ENCODE assay signal across 17 cellular contexts in the genomic region with DNA sequence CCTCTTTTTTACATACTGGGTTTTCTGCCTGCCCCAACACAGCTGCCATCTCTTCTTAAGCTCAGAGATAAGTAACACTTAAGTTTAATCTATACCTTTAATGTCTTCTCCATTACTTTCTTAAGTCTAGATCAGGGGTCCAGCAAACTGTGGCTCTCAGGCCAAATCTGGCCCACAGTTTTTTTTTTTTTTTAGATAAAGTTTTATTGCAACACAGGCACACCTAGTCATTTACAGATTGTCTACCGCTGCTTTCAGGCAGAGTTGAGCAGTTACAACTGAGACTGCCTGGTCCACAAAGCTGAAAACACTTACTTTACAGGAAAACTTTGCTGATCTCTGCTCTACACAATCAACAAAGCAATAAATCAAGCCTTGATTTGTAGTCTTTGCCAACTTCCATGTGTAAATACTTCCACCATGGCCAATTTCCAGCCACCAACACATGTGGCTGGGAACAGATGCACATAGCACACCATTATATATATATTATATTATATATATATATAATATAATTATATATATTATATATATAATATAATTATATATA. TPM values are rescaled to one million over a fixed set of nuclear protein-coding genes. Genes with fewer than 3 reads are reported as not detected.
DNase-seq lines count a peak whose midpoint lies in the region; ATAC-seq, FAIRE-seq and TF ChIP-seq lines count a peak whose summit lies in the region.
"Had no signal": no experiment of that assay in that cellular context is flagged by ENCODE, and none has a peak within 500 bp of the region (broad histone marks: within the 10 kb centered on the region; RNA-seq: fewer than 3 reads in every experiment).

No MANE protein-coding gene starts in this region.

- no peak overlapping the region for H3K4me2 ChIP-seq in GM12878 (ENCODE audit: control insufficient read depth, insufficient read depth)

- TF ChIP-seq POLR2A in GM12878 (IDR thresholded peaks at IDR 0.05; ENCODE audit: low read depth, low read length), result no peak

- WGBS in GM12878 (ENCODE audit: insufficient coverage, insufficient replicate concordance, low lambda C conversion rate, missing lambda C conversion rate), result 71% methylated on average over 1 of the region's 1 CpG

- no peak for TF ChIP-seq RAD21 in GM12878 (IDR thresholded peaks at IDR 0.05; ENCODE audit: insufficient read depth, low read depth, low read length)

- ATAC-seq in GM12878, result no peak
- ATAC-seq in stimulated activated effector memory CD8-positive, alpha-beta T cell treated with anti-CD3 and anti-CD28 coated beads, Interleukin-12 subunit alpha, Interleukin-12 subunit beta, amount 100 ng/mL, for 72 hours, result no peak
- ATAC-seq in HG03520 (IDR thresholded peaks at IDR 0.05; ENCODE audit: unreplicated experiment), result no peak
- ATAC-seq: upper lobe of right lung had no signal

- no peaks in the 10 kb centered on the region for H3K9me3 ChIP-seq in GM12878 (replicated peaks; ENCODE audit: control insufficient read depth, insufficient read depth, low read length)
- H3K9me3 ChIP-seq: left ventricle myocardium inferior, upper lobe of right lung had no signal

- POLR2A ChIA-PET in GM12878 (lab: Charles Lee), result no interaction called here

- TF ChIP-seq CTCF in HFFc6 (IDR thresholded peaks at IDR 0.05), result no peak
- no peak for TF ChIP-seq CTCF in GM12878 (IDR thresholded peaks at IDR 0.05 in 2 of 3, conservative IDR thresholded peaks at IDR 0.05 in 1 of 3; ENCODE audit: control insufficient read depth in 2 of 3, extremely low read depth in 1 of 3, insufficient read depth in 1 of 3, low read depth in 3 of 3, low read length in 3 of 3)

- H3K4me1 ChIP-seq in GM12878 (ENCODE audit: control insufficient read depth, insufficient read depth, low read length), result peaks cover 36% of the 10 kb centered on the region

- H3K9ac ChIP-seq in GM12878 (ENCODE audit: control insufficient read depth, insufficient read depth, low read length), result no peak overlapping the region

- DNase-seq in NCI-H2029 treated with DMSO at 0.1 percent for 48 hours (lab: John Stamatoyannopoulos, UW), result peak; percentile 52
- DNase-seq in NCI-H2029 (lab: John Stamatoyannopoulos, UW), result no peak
- peak; percentile 46 for DNase-seq in HFFc6
- DNase-seq in GM12878 (ENCODE audit: low read depth, low spot score), result no peak
- DNase-seq in lung microvascular endothelial cell (ENCODE audit: low read depth in 2 of 2), result peak; percentile 49 to 80
- no peak for DNase-seq in stimulated activated effector memory CD8-positive, alpha-beta T cell treated with anti-CD3 and anti-CD28 coated beads, Interleukin-12 subunit alpha, Interleukin-12 subunit beta, amount 100 ng/mL, for 72 hours (ENCODE audit: low spot score in 2 of 2)
- no peak for DNase-seq in NCI-H187 (lab: John Stamatoyannopoulos, UW)
- DNase-seq: activated naive CD4-positive, alpha-beta T cell treated with anti-CD3 and anti-CD28 coated beads, Interleukin-2, amount 10 ng/mL, durations not matched to agents 7 days and 5 days; CD4-positive, CD25-positive, alpha-beta regulatory T cell; left ventricle myocardium inferior; posterior cingulate gyrus; stimulated activated naive CD4-positive, alpha-beta T cell treated with Interleukin-2 at 50 U/mL for 16 hours had no signal

- intact Hi-C loops in GM12878 (cut with micrococcal nuclease; ENCODE audit: unreplicated experiment), result no loop called here

- SMC1A ChIA-PET in GM12878 (lab: Charles Lee; ENCODE audit: uncharacterized antibody, unreplicated experiment), result interaction anchor here (1.1 to 2.1 kb wide), 3 partner anchors 10 to 82 kb away, joined by 3 to 7 read pairs (median 4); no protein-coding TSS in a partner anchor

- H3K36me3 Mint-ChIP-seq in HFFc6 (ENCODE audit: low read depth), result no peaks in the 10 kb centered on the region
- no peaks in the 10 kb centered on the region for H3K36me3 Mint-ChIP-seq in stimulated activated effector memory CD8-positive, alpha-beta T cell treated with anti-CD3 and anti-CD28 coated beads, Interleukin-12 subunit alpha, Interleukin-12 subunit beta, amount 100 ng/mL, for 72 hours
- H3K36me3 Mint-ChIP-seq: activated naive CD4-positive, alpha-beta T cell treated with anti-CD3 and anti-CD28 coated beads, Interleukin-2, amount 10 ng/mL, durations not matched to agents 7 days and 5 days had no signal

- no peak for FAIRE-seq in GM12878 (lab: Jason Lieb, UNC)

- TF ChIP-seq EP300 in GM12878 (IDR thresholded peaks at IDR 0.05; ENCODE audit: borderline replicate concordance in 1 of 2, control insufficient read depth in 1 of 2, low read depth in 2 of 2, low read length in 2 of 2), result no peak

- H3K27me3 ChIP-seq in GM12878 (replicated peaks in 1 of 2; ENCODE audit: control insufficient read depth in 2 of 2, insufficient read depth in 2 of 2, low read length in 1 of 2), result no peaks in the 10 kb centered on the region
- H3K27me3 ChIP-seq: upper lobe of right lung had no signal

- H2AFZ ChIP-seq in GM12878 (ENCODE audit: control insufficient read depth, low read depth, low read length), result no peak overlapping the region

- H3K27ac ChIP-seq in GM12878 (ENCODE audit: control insufficient read depth, insufficient read depth), result no peak overlapping the region
- H3K27ac ChIP-seq: HL-60, left ventricle myocardium inferior, upper lobe of right lung had no signal

- no peak overlapping the region for H3K4me3 Mint-ChIP-seq in HFFc6
- H3K4me3 Mint-ChIP-seq in stimulated activated effector memory CD8-positive, alpha-beta T cell treated with anti-CD3 and anti-CD28 coated beads, Interleukin-12 subunit alpha, Interleukin-12 subunit beta, amount 100 ng/mL, for 72 hours, result no peak overlapping the region
- H3K4me3 Mint-ChIP-seq: activated CD4-positive, alpha-beta T cell treated with anti-CD3 and anti-CD28 coated beads for 36 hours; activated naive CD4-positive, alpha-beta T cell treated with anti-CD3 and anti-CD28 coated beads, Interleukin-2, amount 10 ng/mL, durations not matched to agents 7 days and 5 days; CD4-positive, CD25-positive, alpha-beta regulatory T cell; dendritic cell treated with granulocyte-macrophage colony-stimulating factor and Interleukin-4, amounts not matched to agents 40 ng/mL and 50 ng/mL, for 4 days had no signal

- in situ Hi-C loops in GM12878 (cut with MboI), result no loop called here

- H3K27ac Mint-ChIP-seq in HFFc6, result no peak overlapping the region
- H3K27ac Mint-ChIP-seq in stimulated activated effector memory CD8-positive, alpha-beta T cell treated with anti-CD3 and anti-CD28 coated beads, Interleukin-12 subunit alpha, Interleukin-12 subunit beta, amount 100 ng/mL, for 72 hours, result no peak overlapping the region
- H3K27ac Mint-ChIP-seq: activated CD4-positive, alpha-beta T cell treated with anti-CD3 and anti-CD28 coated beads for 36 hours; activated naive CD4-positive, alpha-beta T cell treated with anti-CD3 and anti-CD28 coated beads, Interleukin-2, amount 10 ng/mL, durations not matched to agents 7 days and 5 days; dendritic cell treated with granulocyte-macrophage colony-stimulating factor and Interleukin-4, amounts not matched to agents 40 ng/mL and 50 ng/mL, for 4 days had no signal

- CTCF ChIA-PET in GM12878 (lab: Yijun Ruan, JAX), result interaction anchor here (0.6 to 7.9 kb wide), 7 partner anchors 14 to 705 kb away, joined by 3 to 46 read pairs (median 3); no protein-coding TSS in a partner anchor

- RAD21 ChIA-PET in GM12878 (lab: Charles Lee; ENCODE audit: unreplicated experiment), result interaction anchor here (0.6 to 3.5 kb wide), 5 partner anchors 10 to 375 kb away, joined by 3 to 14 read pairs (median 4); a partner anchor contains a TSS

- no peak overlapping the region for H3K4me3 ChIP-seq in GM12878
- H3K4me3 ChIP-seq: left ventricle myocardium inferior, upper lobe of right lung had no signal

- no peaks in the 10 kb centered on the region; the same call in 1 of the 2 replicates for H4K20me1 ChIP-seq in GM12878 (ENCODE audit: control insufficient read depth, insufficient read depth)

- H3K9me3 Mint-ChIP-seq in HFFc6, result no peaks in the 10 kb centered on the region
- H3K9me3 Mint-ChIP-seq in stimulated activated effector memory CD8-positive, alpha-beta T cell treated with anti-CD3 and anti-CD28 coated beads, Interleukin-12 subunit alpha, Interleukin-12 subunit beta, amount 100 ng/mL, for 72 hours, result no peaks in the 10 kb centered on the region
- H3K9me3 Mint-ChIP-seq: activated naive CD4-positive, alpha-beta T cell treated with anti-CD3 and anti-CD28 coated beads, Interleukin-2, amount 10 ng/mL, durations not matched to agents 7 days and 5 days; CD4-positive, CD25-positive, alpha-beta regulatory T cell; dendritic cell treated with granulocyte-macrophage colony-stimulating factor and Interleukin-4, amounts not matched to agents 40 ng/mL and 50 ng/mL, for 4 days had no signal

- BruUV-seq in GM12878 (replicated peaks; lab: Mats Ljungman, UMichigan), result no TSS peak

- H3K27me3 Mint-ChIP-seq in HFFc6 (ENCODE audit: insufficient read depth), result peaks cover 5% of the 10 kb centered on the region
- H3K27me3 Mint-ChIP-seq: activated CD4-positive, alpha-beta T cell treated with anti-CD3 and anti-CD28 coated beads for 36 hours; CD4-positive, CD25-positive, alpha-beta regulatory T cell had no signal

- no peaks in the 10 kb centered on the region for H3K36me3 ChIP-seq in GM12878 (ENCODE audit: control insufficient read depth in 2 of 2, insufficient read depth in 2 of 2, low read length in 1 of 2)
- H3K36me3 ChIP-seq: upper lobe of right lung had no signal

- H3K4me1 Mint-ChIP-seq in HFFc6 (ENCODE audit: low read depth), result 0 out of 2 replicates have a peak, but pooled peaks cover 2% of the 10 kb centered on the region
- peaks cover 35% of the 10 kb centered on the region for H3K4me1 Mint-ChIP-seq in stimulated activated effector memory CD8-positive, alpha-beta T cell treated with anti-CD3 and anti-CD28 coated beads, Interleukin-12 subunit alpha, Interleukin-12 subunit beta, amount 100 ng/mL, for 72 hours

- H3K79me2 ChIP-seq in GM12878 (ENCODE audit: control insufficient read depth, insufficient read depth, low read length), result no peaks in the 10 kb centered on the region

RNA-seq across cellular contexts. Expression of a gene that starts 13.2 kb away (rescaled TPM):
- total RNA-seq in HFFc6 (2021; fragmentation: NEBNext Ultra II Directional; extraction: Animal tissue kit (Norgen Biotek cat#: 25700)), result 10 to 100 TPM in 2 of 6 experiments, 1 to 10 TPM in 4; 8.2 to 11.1 (median 9.7) TPM
- 22.6 and 27.6 TPM in 2 replicates for total RNA-seq in GM12878 (2013; cell fraction: nucleolus; rRNA removed)
- total RNA-seq in GM12878 (2014; rRNA removed) (4.7 and 15.9 TPM in 2 replicates), GM12878 (2014; rRNA removed; fragmentation: Illumina TruSeq; extraction: Trizol) (2.8 and 5.0 TPM in 2 replicates), GM12878 (2021) (10.1 and 12.2 TPM in 2 replicates), lung microvascular endothelial cell (2.6 and 5.8 TPM in 2 replicates)
- polyA plus RNA-seq in GM12878 (2011; ENCODE audit: low read depth), result 1.5 TPM
- polyA plus RNA-seq in GM12878 (2011; rRNA removed) (1.3 and 3.7 TPM in 2 replicates), GM12878 (2014; fragmentation: Illumina TruSeq; extraction: Trizol) (2.5 and 2.8 TPM in 2 replicates), GM12878 (2014; fragmentation: Nextera tagmentation; extraction: Ambion mirVana) (1 to 10 TPM in 1 of 2 experiments, under 1 TPM in 1; 0.66 to 1.1 TPM), GM12878 (2014; rRNA removed) (2.6 and 3.2 TPM in 2 replicates), GM12878 (2016; fragmentation: Nextera tagmentation; extraction: Ambion mirVana) (1 to 10 TPM in 1 of 2 experiments, under 1 TPM in 1; 0.86 to 2.9 TPM)
- 1.8 and 2.0 TPM in 2 replicates for polyA plus RNA-seq in GM12878 (2011; cell fraction: cytosol; rRNA removed)
- 1.9 and 2.3 TPM in 2 replicates for polyA plus RNA-seq in GM12878 (2011; cell fraction: nucleus; rRNA removed)
- 11.4 and 13.6 TPM in 2 replicates for polyA plus RNA-seq in GM12878 (2012)
- 2.6 and 8.1 TPM in 2 replicates for polyA minus RNA-seq in GM12878 (2011; rRNA and poly(A)+ RNA removed)
- 1.2 and 1.8 TPM in 2 replicates for polyA minus RNA-seq in GM12878 (2011; cell fraction: cytosol; rRNA and poly(A)+ RNA removed)
- 0.85 and 3.2 TPM in 2 replicates for polyA minus RNA-seq in GM12878 (2011; cell fraction: nucleus; rRNA and poly(A)+ RNA removed)

RNA-seq across cellular contexts. Expression of a gene that starts 46.3 kb away (rescaled TPM):
- under 1 TPM in 5 of 6 experiments, not detected in 1; 0.10 to 0.83 (median 0.18) TPM for total RNA-seq in HFFc6 (2021; fragmentation: NEBNext Ultra II Directional; extraction: Animal tissue kit (Norgen Biotek cat#: 25700))
- 209 and 221 TPM in 2 replicates for total RNA-seq in GM12878 (2013; cell fraction: nucleolus; rRNA removed)
- total RNA-seq in GM12878 (2014; rRNA removed) (20.1 and 24.2 TPM in 2 replicates), GM12878 (2014; rRNA removed; fragmentation: Illumina TruSeq; extraction: Trizol) (10.6 and 12.3 TPM in 2 replicates), GM12878 (2021) (30.9 and 32.3 TPM in 2 replicates), lung microvascular endothelial cell (under 0.01 and 0.20 TPM in 2 replicates)
- 47.3 TPM for polyA plus RNA-seq in GM12878 (2011; ENCODE audit: low read depth)
- polyA plus RNA-seq in GM12878 (2011; rRNA removed) (60.0 and 76.6 TPM in 2 replicates), GM12878 (2014; fragmentation: Illumina TruSeq; extraction: Trizol) (28.7 and 37.7 TPM in 2 replicates), GM12878 (2014; fragmentation: Nextera tagmentation; extraction: Ambion mirVana) (1 to 10 TPM; 4.5 to 5.2 TPM), GM12878 (2014; rRNA removed) (24.7 and 27.4 TPM in 2 replicates), GM12878 (2016; fragmentation: Nextera tagmentation; extraction: Ambion mirVana) (10 to 100 TPM; 19.9 to 23.5 TPM)
- 47.9 and 67.2 TPM in 2 replicates for polyA plus RNA-seq in GM12878 (2011; cell fraction: cytosol; rRNA removed)
- 282 and 381 TPM in 2 replicates for polyA plus RNA-seq in GM12878 (2011; cell fraction: nucleus; rRNA removed)
- polyA plus RNA-seq in GM12878 (2012), result 32.5 and 62.6 TPM in 2 replicates
- 81.5 and 87.0 TPM in 2 replicates for polyA minus RNA-seq in GM12878 (2011; rRNA and poly(A)+ RNA removed)
- 26.9 and 29.1 TPM in 2 replicates for polyA minus RNA-seq in GM12878 (2011; cell fraction: cytosol; rRNA and poly(A)+ RNA removed)
- 43.3 and 45.3 TPM in 2 replicates for polyA minus RNA-seq in GM12878 (2011; cell fraction: nucleus; rRNA and poly(A)+ RNA removed)
- total RNA-seq: activated CD4-positive, alpha-beta T cell treated with anti-CD3 and anti-CD28 coated beads for 36 hours had no signal

Comparison
In these comparisons a context has a peak if more than half of its experiments do, and no peak if none do; other contexts are left out.
1. DNase-seq: peak in NCI-H2029 treated with DMSO at 0.1 percent for 48 hours (single experiment), HFFc6 (single experiment) and lung microvascular endothelial cell (2 of 2); none in NCI-H2029 (single experiment), GM12878 (single experiment), stimulated activated effector memory CD8-positive, alpha-beta T cell treated with anti-CD3 and anti-CD28 coated beads, Interleukin-12 subunit alpha, Interleukin-12 subunit beta, amount 100 ng/mL, for 72 hours (0 of 2) and NCI-H187 (0 of 2).